ENCODE assay signal across 8 cellular contexts in genomic region chr17:45060824-45061605, GRCh38. TPM values are rescaled to one million over a fixed set of nuclear protein-coding genes. Genes with fewer than 3 reads are reported as not detected.
DNase-seq lines count a peak whose midpoint lies in the region; ATAC-seq and TF ChIP-seq lines count a peak whose summit lies in the region.

TSS of gene NMT1 (plus strand) at chr17:45061317. CDS start at chr17:45061330, 13 bp downstream.

- no peaks in the 10 kb centered on the region for H3K36me3 ChIP-seq in CD8-positive, alpha-beta memory T cell (ENCODE audit: insufficient read depth, low read length)
- H3K36me3 ChIP-seq in lung (ENCODE audit: control insufficient read depth in 2 of 2, insufficient read depth in 2 of 2, low read length in 2 of 2): no peaks in the 10 kb centered on the region

- H3K4me3 ChIP-seq in CD8-positive, alpha-beta memory T cell (ENCODE audit: low read length): peak within 1 kb of the TSS; percentile 85
- H3K4me3 ChIP-seq in lung: peak within 1 kb of the TSS; percentile 96

- peak within 1 kb of the TSS; percentile 84 for H3K27ac ChIP-seq in CD8-positive, alpha-beta memory T cell (ENCODE audit: low read depth, low read length)
- H3K27ac ChIP-seq in lung (ENCODE audit: low read depth in 1 of 2, low read length in 1 of 2): peak within 1 kb of the TSS; percentile 93 to 96

- no peaks in the 10 kb centered on the region for H3K9me3 ChIP-seq in CD8-positive, alpha-beta memory T cell (ENCODE audit: low read length)
- H3K9me3 ChIP-seq in lung (ENCODE audit: control insufficient read depth in 2 of 2, insufficient read depth in 1 of 2, low read length in 1 of 2): no peaks in the 10 kb centered on the region

- H3K27me3 Mint-ChIP-seq in CD8-positive, alpha-beta memory T cell: peaks cover 0 to 2% of the 10 kb centered on the region in 2 donors

- no peaks in the 10 kb centered on the region for H3K27me3 ChIP-seq in CD8-positive, alpha-beta memory T cell (ENCODE audit: insufficient read depth, low read length, poor library complexity, severe bottlenecking)
- H3K27me3 ChIP-seq in lung (ENCODE audit: control insufficient read depth, insufficient read depth): no peaks in the 10 kb centered on the region

- peaks cover 35 to 62% (median 53%) of the 10 kb centered on the region in 3 donors for H3K4me1 Mint-ChIP-seq in CD8-positive, alpha-beta memory T cell

- peak within 1 kb of the TSS; percentile 92 to 100 (median 99) for H3K27ac Mint-ChIP-seq in CD8-positive, alpha-beta memory T cell

- peaks cover 38% of the 10 kb centered on the region for H3K4me1 ChIP-seq in CD8-positive, alpha-beta memory T cell (ENCODE audit: insufficient read depth, low read length)
- peaks cover 5 to 9% of the 10 kb centered on the region in 2 donors for H3K4me1 ChIP-seq in lung (ENCODE audit: control insufficient read depth in 2 of 2, insufficient read depth in 2 of 2, low read length in 2 of 2)

- DNase-seq in CD8-positive, alpha-beta memory T cell: peak; percentile 91 to 99 (median 97)
- DNase-seq in HS-5 (ENCODE audit: low read depth) (peak; percentile 99), lung (ENCODE audit: low spot score) (peak; percentile 98)
- DNase-seq in NK-92 treated with Interleukin-12 subunit alpha and Interleukin-12 subunit beta, amount 100 ng/mL, for 24 hours (lab: John Stamatoyannopoulos, UW): peak; percentile 96
- peak; percentile 97 for DNase-seq in activated CD8-positive, alpha-beta memory T cell treated with anti-CD3 and anti-CD28 coated beads for 24 hours
- peak; percentile 91 for DNase-seq in effector CD8-positive, alpha-beta T cell (lab: John Stamatoyannopoulos, UW)
- peak; percentile 83 to 93 (median 92) for DNase-seq in stimulated activated CD4-positive, alpha-beta T cell treated with anti-CD3 and anti-CD28 coated beads, TNF-alpha, amount 100 ng/mL, for 4 hours (ENCODE audit: low read depth in 3 of 3)

- WGBS in lung, 2 donors: 0% methylated on average over 49 of the region's 49 CpGs

- ATAC-seq in GM19468 (IDR thresholded peaks at IDR 0.05; ENCODE audit: extremely low read depth, unreplicated experiment): peak; percentile 67
- peak; percentile 98 for ATAC-seq in lung (ENCODE audit: insufficient read depth, low FRiP score)

- H3K4me3 Mint-ChIP-seq in CD8-positive, alpha-beta memory T cell: peak within 1 kb of the TSS; percentile 95 to 100 (median 99)

- peaks cover 0 to 19% (median 0%) of the 10 kb centered on the region in 3 donors for H3K36me3 Mint-ChIP-seq in CD8-positive, alpha-beta memory T cell

- TF ChIP-seq CTCF in lung (IDR thresholded peaks at IDR 0.05; ENCODE audit: control extremely low read depth, extremely low read depth): no peak

- H3K9me3 Mint-ChIP-seq in CD8-positive, alpha-beta memory T cell: no peaks in the 10 kb centered on the region

- POLR2A ChIA-PET in CD8-positive, alpha-beta memory T cell (lab: Charles Lee): interaction anchor here (0.6 to 1.7 kb wide), 7 partner anchors 9 to 752 kb away, joined by 3 to 21 read pairs (median 7); partner anchors contain the start of genes DCAKD, HEXIM1, HEXIM2 and RUNDC3A

- CTCF ChIA-PET in CD8-positive, alpha-beta memory T cell (lab: Charles Lee): interaction anchor here (0.7 to 2.1 kb wide), 4 partner anchors 10 to 74 kb away, joined by 3 to 10 read pairs (median 5); partner anchors contain the start of genes ACBD4 and DCAKD

RNA-seq across cellular contexts. Expression of gene NMT1, which starts in this region (rescaled TPM):
- total RNA-seq in CD8-positive, alpha-beta memory T cell: 100 to 1,000 TPM; 189 to 198 TPM
- polyA plus RNA-seq in CD8-positive, alpha-beta memory T cell: 82.0 TPM
- total RNA-seq in lung: 100 to 1,000 TPM in 1 of 2 donors, 10 to 100 TPM in 1; 56.9 to 120 TPM
- 10 to 100 TPM; 37.7 to 41.0 TPM for polyA plus RNA-seq in lung

Comparison
In these comparisons a context has a peak if more than half of its experiments do, and no peak if none do; other contexts are left out.
1. Peak in every context shown above with its lines: DNase-seq, ATAC-seq, H3K4me3 ChIP-seq and H3K27ac ChIP-seq.